1 cellular context compared by ENCODE assay signal in the genomic region with DNA sequence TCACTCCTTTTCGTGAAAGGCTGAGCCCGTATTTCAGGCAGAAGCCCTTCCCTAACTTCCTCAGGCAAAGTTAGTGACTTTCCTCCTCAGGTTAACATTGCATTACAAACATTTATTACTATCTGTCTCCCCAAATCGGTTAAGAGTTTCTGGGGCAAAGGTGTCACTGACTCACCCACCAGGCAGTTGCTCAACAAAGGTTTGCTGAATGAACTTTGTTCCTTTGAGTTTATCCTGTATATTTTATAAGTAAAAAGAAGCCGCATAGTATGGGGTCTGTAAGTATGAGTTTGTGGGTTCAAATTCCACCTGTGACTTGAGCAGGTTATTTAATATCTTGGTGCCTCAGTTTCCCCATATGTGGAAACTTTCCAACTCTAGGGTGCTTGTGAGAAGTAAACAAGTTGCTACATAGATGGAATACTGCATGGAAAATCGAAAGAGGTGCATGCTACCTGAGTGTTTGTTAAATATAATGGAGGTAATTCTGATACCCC.
TF ChIP-seq lines count a peak whose summit lies in the region.

No MANE protein-coding gene starts in this region.

TF ChIP-seq in HepG2, 621 proteins besides CTCF, POLR2A, EP300 and RAD21 (continued from another document and continues in another):
- TF ChIP-seq, protein P1, sequence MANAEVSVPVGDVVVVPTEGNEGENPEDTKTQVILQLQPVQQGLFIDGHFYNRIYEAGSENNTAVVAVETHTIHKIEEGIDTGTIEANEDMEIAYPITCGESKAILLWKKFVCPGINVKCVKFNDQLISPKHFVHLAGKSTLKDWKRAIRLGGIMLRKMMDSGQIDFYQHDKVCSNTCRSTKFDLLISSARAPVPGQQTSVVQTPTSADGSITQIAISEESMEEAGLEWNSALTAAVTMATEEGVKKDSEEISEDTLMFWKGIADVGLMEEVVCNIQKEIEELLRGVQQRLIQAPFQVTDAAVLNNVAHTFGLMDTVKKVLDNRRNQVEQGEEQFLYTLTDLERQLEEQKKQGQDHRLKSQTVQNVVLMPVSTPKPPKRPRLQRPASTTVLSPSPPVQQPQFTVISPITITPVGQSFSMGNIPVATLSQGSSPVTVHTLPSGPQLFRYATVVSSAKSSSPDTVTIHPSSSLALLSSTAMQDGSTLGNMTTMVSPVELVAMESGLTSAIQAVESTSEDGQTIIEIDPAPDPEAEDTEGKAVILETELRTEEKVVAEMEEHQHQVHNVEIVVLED (CRISPR knock-in tag; IDR thresholded peaks at IDR 0.05; ENCODE audit: borderline replicate concordance): no peak
- TF ChIP-seq HNRNPK (IDR thresholded peaks at IDR 0.05; ENCODE audit: low read depth, low read length, poor library complexity, severe bottlenecking): no peak
- TF ChIP-seq ZNF644 (CRISPR knock-in tag; IDR thresholded peaks at IDR 0.05; ENCODE audit: low read depth): peak; percentile 39; the same call in 1 of the 2 replicates
- no peak for TF ChIP-seq ZSCAN29 (CRISPR knock-in tag; conservative IDR thresholded peaks at IDR 0.05)
- TF ChIP-seq ZNF891 (CRISPR knock-in tag; IDR thresholded peaks at IDR 0.05): no peak
- TF ChIP-seq GATA4 (IDR thresholded peaks at IDR 0.05; ENCODE audit: borderline replicate concordance, low read depth): no peak
- TF ChIP-seq, protein P2, sequence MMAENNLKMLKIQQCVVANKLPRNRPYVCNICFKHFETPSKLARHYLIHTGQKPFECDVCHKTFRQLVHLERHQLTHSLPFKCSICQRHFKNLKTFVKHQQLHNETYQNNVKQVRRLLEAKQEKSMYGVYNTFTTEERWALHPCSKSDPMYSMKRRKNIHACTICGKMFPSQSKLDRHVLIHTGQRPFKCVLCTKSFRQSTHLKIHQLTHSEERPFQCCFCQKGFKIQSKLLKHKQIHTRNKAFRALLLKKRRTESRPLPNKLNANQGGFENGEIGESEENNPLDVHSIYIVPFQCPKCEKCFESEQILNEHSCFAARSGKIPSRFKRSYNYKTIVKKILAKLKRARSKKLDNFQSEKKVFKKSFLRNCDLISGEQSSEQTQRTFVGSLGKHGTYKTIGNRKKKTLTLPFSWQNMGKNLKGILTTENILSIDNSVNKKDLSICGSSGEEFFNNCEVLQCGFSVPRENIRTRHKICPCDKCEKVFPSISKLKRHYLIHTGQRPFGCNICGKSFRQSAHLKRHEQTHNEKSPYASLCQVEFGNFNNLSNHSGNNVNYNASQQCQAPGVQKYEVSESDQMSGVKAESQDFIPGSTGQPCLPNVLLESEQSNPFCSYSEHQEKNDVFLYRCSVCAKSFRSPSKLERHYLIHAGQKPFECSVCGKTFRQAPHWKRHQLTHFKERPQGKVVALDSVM (CRISPR knock-in tag; IDR thresholded peaks at IDR 0.05): no peak
- no peak for TF ChIP-seq ZNF572 (CRISPR knock-in tag; IDR thresholded peaks at IDR 0.05)
- TF ChIP-seq, protein P3, sequence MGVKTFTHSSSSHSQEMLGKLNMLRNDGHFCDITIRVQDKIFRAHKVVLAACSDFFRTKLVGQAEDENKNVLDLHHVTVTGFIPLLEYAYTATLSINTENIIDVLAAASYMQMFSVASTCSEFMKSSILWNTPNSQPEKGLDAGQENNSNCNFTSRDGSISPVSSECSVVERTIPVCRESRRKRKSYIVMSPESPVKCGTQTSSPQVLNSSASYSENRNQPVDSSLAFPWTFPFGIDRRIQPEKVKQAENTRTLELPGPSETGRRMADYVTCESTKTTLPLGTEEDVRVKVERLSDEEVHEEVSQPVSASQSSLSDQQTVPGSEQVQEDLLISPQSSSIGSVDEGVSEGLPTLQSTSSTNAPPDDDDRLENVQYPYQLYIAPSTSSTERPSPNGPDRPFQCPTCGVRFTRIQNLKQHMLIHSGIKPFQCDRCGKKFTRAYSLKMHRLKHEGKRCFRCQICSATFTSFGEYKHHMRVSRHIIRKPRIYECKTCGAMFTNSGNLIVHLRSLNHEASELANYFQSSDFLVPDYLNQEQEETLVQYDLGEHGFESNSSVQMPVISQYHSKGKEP (CRISPR knock-in tag; IDR thresholded peaks at IDR 0.05): no peak
- TF ChIP-seq ZNF562 (CRISPR knock-in tag; IDR thresholded peaks at IDR 0.05; ENCODE audit: borderline replicate concordance): no peak
- TF ChIP-seq NBN (conservative IDR thresholded peaks at IDR 0.05): no peak
- TF ChIP-seq ZFYVE20 (CRISPR knock-in tag; IDR thresholded peaks at IDR 0.05; ENCODE audit: borderline replicate concordance, low read depth): no peak
- no peak for TF ChIP-seq MYNN (CRISPR knock-in tag; IDR thresholded peaks at IDR 0.05; ENCODE audit: low read depth)
- TF ChIP-seq, protein P4, sequence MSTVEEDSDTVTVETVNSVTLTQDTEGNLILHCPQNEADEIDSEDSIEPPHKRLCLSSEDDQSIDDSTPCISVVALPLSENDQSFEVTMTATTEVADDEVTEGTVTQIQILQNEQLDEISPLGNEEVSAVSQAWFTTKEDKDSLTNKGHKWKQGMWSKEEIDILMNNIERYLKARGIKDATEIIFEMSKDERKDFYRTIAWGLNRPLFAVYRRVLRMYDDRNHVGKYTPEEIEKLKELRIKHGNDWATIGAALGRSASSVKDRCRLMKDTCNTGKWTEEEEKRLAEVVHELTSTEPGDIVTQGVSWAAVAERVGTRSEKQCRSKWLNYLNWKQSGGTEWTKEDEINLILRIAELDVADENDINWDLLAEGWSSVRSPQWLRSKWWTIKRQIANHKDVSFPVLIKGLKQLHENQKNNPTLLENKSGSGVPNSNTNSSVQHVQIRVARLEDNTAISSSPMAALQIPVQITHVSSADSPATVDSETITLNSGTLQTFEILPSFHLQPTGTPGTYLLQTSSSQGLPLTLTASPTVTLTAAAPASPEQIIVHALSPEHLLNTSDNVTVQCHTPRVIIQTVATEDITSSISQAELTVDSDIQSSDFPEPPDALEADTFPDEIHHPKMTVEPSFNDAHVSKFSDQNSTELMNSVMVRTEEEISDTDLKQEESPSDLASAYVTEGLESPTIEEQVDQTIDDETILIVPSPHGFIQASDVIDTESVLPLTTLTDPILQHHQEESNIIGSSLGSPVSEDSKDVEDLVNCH (CRISPR knock-in tag; IDR thresholded peaks at IDR 0.05): no peak
- peak; percentile 78; the same call in 1 of the 2 replicates for TF ChIP-seq HMG20A (CRISPR knock-in tag; IDR thresholded peaks at IDR 0.05; ENCODE audit: borderline replicate concordance)
- no peak for TF ChIP-seq ZFP1 (CRISPR knock-in tag; IDR thresholded peaks at IDR 0.05)
- TF ChIP-seq CEBPG (CRISPR knock-in tag; IDR thresholded peaks at IDR 0.05): peak; percentile 88
- TF ChIP-seq ELF3 (CRISPR knock-in tag; IDR thresholded peaks at IDR 0.05): peak; percentile 25; the same call in 1 of the 2 replicates
- TF ChIP-seq, protein P5, sequence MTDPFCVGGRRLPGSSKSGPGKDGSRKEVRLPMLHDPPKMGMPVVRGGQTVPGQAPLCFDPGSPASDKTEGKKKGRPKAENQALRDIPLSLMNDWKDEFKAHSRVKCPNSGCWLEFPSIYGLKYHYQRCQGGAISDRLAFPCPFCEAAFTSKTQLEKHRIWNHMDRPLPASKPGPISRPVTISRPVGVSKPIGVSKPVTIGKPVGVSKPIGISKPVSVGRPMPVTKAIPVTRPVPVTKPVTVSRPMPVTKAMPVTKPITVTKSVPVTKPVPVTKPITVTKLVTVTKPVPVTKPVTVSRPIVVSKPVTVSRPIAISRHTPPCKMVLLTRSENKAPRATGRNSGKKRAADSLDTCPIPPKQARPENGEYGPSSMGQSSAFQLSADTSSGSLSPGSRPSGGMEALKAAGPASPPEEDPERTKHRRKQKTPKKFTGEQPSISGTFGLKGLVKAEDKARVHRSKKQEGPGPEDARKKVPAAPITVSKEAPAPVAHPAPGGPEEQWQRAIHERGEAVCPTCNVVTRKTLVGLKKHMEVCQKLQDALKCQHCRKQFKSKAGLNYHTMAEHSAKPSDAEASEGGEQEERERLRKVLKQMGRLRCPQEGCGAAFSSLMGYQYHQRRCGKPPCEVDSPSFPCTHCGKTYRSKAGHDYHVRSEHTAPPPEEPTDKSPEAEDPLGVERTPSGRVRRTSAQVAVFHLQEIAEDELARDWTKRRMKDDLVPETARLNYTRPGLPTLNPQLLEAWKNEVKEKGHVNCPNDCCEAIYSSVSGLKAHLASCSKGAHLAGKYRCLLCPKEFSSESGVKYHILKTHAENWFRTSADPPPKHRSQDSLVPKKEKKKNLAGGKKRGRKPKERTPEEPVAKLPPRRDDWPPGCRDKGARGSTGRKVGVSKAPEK (CRISPR knock-in tag; IDR thresholded peaks at IDR 0.05; ENCODE audit: borderline replicate concordance): no peak
- TF ChIP-seq RORA (CRISPR knock-in tag; IDR thresholded peaks at IDR 0.05): no peak
- TF ChIP-seq FOXK1 (CRISPR knock-in tag; IDR thresholded peaks at IDR 0.05; ENCODE audit: borderline replicate concordance, low read depth): 0 out of 2 replicates have a peak, but pooled peaks have one; percentile 23
- no peak for TF ChIP-seq ZBTB21 (CRISPR knock-in tag; IDR thresholded peaks at IDR 0.05)
- TF ChIP-seq ZNF737 (CRISPR knock-in tag; IDR thresholded peaks at IDR 0.05; ENCODE audit: borderline replicate concordance): no peak
- peak; percentile 24; the same call in 1 of the 2 replicates for TF ChIP-seq SIX1 (CRISPR knock-in tag; IDR thresholded peaks at IDR 0.05; ENCODE audit: borderline replicate concordance)
- TF ChIP-seq, protein P6, sequence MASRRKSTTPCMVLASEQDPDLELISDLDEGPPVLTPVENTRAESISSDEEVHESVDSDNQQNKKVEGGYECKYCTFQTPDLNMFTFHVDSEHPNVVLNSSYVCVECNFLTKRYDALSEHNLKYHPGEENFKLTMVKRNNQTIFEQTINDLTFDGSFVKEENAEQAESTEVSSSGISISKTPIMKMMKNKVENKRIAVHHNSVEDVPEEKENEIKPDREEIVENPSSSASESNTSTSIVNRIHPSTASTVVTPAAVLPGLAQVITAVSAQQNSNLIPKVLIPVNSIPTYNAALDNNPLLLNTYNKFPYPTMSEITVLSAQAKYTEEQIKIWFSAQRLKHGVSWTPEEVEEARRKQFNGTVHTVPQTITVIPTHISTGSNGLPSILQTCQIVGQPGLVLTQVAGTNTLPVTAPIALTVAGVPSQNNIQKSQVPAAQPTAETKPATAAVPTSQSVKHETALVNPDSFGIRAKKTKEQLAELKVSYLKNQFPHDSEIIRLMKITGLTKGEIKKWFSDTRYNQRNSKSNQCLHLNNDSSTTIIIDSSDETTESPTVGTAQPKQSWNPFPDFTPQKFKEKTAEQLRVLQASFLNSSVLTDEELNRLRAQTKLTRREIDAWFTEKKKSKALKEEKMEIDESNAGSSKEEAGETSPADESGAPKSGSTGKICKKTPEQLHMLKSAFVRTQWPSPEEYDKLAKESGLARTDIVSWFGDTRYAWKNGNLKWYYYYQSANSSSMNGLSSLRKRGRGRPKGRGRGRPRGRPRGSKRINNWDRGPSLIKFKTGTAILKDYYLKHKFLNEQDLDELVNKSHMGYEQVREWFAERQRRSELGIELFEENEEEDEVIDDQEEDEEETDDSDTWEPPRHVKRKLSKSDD (CRISPR knock-in tag; IDR thresholded peaks at IDR 0.05; ENCODE audit: low read depth): no peak
- no peak for TF ChIP-seq ZNF607 (CRISPR knock-in tag; IDR thresholded peaks at IDR 0.05; ENCODE audit: borderline replicate concordance)
- peak; percentile 43; the same call in 1 of the 2 replicates for TF ChIP-seq SALL1 (CRISPR knock-in tag; IDR thresholded peaks at IDR 0.05)
- no peak for TF ChIP-seq DNMT1 (CRISPR knock-in tag; IDR thresholded peaks at IDR 0.05)
- no peak for TF ChIP-seq CBX1 (IDR thresholded peaks at IDR 0.05; ENCODE audit: low read depth)
- TF ChIP-seq, protein P7, sequence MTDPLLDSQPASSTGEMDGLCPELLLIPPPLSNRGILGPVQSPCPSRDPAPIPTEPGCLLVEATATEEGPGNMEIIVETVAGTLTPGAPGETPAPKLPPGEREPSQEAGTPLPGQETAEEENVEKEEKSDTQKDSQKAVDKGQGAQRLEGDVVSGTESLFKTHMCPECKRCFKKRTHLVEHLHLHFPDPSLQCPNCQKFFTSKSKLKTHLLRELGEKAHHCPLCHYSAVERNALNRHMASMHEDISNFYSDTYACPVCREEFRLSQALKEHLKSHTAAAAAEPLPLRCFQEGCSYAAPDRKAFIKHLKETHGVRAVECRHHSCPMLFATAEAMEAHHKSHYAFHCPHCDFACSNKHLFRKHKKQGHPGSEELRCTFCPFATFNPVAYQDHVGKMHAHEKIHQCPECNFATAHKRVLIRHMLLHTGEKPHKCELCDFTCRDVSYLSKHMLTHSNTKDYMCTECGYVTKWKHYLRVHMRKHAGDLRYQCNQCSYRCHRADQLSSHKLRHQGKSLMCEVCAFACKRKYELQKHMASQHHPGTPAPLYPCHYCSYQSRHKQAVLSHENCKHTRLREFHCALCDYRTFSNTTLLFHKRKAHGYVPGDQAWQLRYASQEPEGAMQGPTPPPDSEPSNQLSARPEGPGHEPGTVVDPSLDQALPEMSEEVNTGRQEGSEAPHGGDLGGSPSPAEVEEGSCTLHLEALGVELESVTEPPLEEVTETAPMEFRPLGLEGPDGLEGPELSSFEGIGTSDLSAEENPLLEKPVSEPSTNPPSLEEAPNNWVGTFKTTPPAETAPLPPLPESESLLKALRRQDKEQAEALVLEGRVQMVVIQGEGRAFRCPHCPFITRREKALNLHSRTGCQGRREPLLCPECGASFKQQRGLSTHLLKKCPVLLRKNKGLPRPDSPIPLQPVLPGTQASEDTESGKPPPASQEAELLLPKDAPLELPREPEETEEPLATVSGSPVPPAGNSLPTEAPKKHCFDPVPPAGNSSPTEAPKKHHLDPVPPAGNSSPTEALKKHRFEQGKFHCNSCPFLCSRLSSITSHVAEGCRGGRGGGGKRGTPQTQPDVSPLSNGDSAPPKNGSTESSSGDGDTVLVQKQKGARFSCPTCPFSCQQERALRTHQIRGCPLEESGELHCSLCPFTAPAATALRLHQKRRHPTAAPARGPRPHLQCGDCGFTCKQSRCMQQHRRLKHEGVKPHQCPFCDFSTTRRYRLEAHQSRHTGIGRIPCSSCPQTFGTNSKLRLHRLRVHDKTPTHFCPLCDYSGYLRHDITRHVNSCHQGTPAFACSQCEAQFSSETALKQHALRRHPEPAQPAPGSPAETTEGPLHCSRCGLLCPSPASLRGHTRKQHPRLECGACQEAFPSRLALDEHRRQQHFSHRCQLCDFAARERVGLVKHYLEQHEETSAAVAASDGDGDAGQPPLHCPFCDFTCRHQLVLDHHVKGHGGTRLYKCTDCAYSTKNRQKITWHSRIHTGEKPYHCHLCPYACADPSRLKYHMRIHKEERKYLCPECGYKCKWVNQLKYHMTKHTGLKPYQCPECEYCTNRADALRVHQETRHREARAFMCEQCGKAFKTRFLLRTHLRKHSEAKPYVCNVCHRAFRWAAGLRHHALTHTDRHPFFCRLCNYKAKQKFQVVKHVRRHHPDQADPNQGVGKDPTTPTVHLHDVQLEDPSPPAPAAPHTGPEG (CRISPR knock-in tag; IDR thresholded peaks at IDR 0.05): no peak
- TF ChIP-seq MBD4 (IDR thresholded peaks at IDR 0.05; ENCODE audit: borderline replicate concordance, low read length): no peak
- TF ChIP-seq, protein P8, sequence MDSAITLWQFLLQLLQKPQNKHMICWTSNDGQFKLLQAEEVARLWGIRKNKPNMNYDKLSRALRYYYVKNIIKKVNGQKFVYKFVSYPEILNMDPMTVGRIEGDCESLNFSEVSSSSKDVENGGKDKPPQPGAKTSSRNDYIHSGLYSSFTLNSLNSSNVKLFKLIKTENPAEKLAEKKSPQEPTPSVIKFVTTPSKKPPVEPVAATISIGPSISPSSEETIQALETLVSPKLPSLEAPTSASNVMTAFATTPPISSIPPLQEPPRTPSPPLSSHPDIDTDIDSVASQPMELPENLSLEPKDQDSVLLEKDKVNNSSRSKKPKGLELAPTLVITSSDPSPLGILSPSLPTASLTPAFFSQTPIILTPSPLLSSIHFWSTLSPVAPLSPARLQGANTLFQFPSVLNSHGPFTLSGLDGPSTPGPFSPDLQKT (CRISPR knock-in tag; IDR thresholded peaks at IDR 0.05; ENCODE audit: borderline replicate concordance): no peak
- TF ChIP-seq KLF16 (CRISPR knock-in tag; IDR thresholded peaks at IDR 0.05): peak in 1 of 2 experiments; percentile 56; a peak in 1 of 4 replicates
- no peak for TF ChIP-seq ZNF547 (CRISPR knock-in tag; IDR thresholded peaks at IDR 0.05)
- no peak for TF ChIP-seq CENPT (CRISPR knock-in tag; IDR thresholded peaks at IDR 0.05; ENCODE audit: low read depth)
- no peak for TF ChIP-seq ARHGAP35 (CRISPR knock-in tag; IDR thresholded peaks at IDR 0.05; ENCODE audit: borderline replicate concordance)
- no peak for TF ChIP-seq ZC3H13 (CRISPR knock-in tag; IDR thresholded peaks at IDR 0.05)
- peak; percentile 99 for TF ChIP-seq PPARG (CRISPR knock-in tag; conservative IDR thresholded peaks at IDR 0.05)
